Comparison of ENCODE assay signal across 8 cellular contexts in genomic region chr14:35292051-35292769, GRCh38. TPM values are rescaled to one million over a fixed set of nuclear protein-coding genes. Genes with fewer than 3 reads are reported as not detected.
DNase-seq lines count a peak whose midpoint lies in the region; ATAC-seq and TF ChIP-seq lines count a peak whose summit lies in the region.

PSMA6 (plus strand) TSS chr14:35292382; CDS start chr14:35292477, 95 bp downstream.

- H3K4me3 ChIP-seq in HAP-1 (peak within 1 kb of the TSS; percentile 93), MM.1S (ENCODE audit: low read length) (peak within 1 kb of the TSS; percentile 91), fibroblast of the aortic adventitia (ENCODE audit: low read depth, low read length) (peak within 1 kb of the TSS; percentile 98)

- peak; percentile 98 to 99 for DNase-seq in HAP-1 (ENCODE audit: low spot score in 2 of 2)
- DNase-seq in MM.1S = peak; percentile 96
- DNase-seq in SIG-M5 (lab: John Stamatoyannopoulos, UW) = peak; percentile 84
- peak; percentile 83 for DNase-seq in activated gamma-delta T cell (lab: John Stamatoyannopoulos, UW)
- DNase-seq in fibroblast of the aortic adventitia (ENCODE audit: low read depth) = peak; percentile 98
- DNase-seq in nephron progenitor cell = peak; percentile 98
- peak; percentile 98 to 99 for DNase-seq in stimulated activated naive CD8-positive, alpha-beta T cell treated with anti-CD3 and anti-CD28 coated beads, Interleukin-15, amount 100 ng/mL, for 72 hours

- peak within 1 kb of the TSS; percentile 99 for H3K27ac Mint-ChIP-seq in nephron progenitor cell
- H3K27ac Mint-ChIP-seq in stimulated activated naive CD8-positive, alpha-beta T cell treated with anti-CD3 and anti-CD28 coated beads, Interleukin-15, amount 100 ng/mL, for 72 hours = peak within 1 kb of the TSS; percentile 95 to 98

- no peaks in the 10 kb centered on the region for H3K27me3 Mint-ChIP-seq in nephron progenitor cell (ENCODE audit: low read depth, poor library complexity)
- H3K27me3 Mint-ChIP-seq in stimulated activated naive CD8-positive, alpha-beta T cell treated with anti-CD3 and anti-CD28 coated beads, Interleukin-15, amount 100 ng/mL, for 72 hours = no peaks in the 10 kb centered on the region

- H3F3A ChIP-seq in MM.1S (ENCODE audit: insufficient read depth, low read length) = peaks cover 10% of the 10 kb centered on the region

- peaks cover 36% of the 10 kb centered on the region for H3K4me1 Mint-ChIP-seq in nephron progenitor cell
- H3K4me1 Mint-ChIP-seq in stimulated activated naive CD8-positive, alpha-beta T cell treated with anti-CD3 and anti-CD28 coated beads, Interleukin-15, amount 100 ng/mL, for 72 hours = peaks cover 48% of the 10 kb centered on the region

- TF ChIP-seq CTCF in MM.1S (IDR thresholded peaks at IDR 0.05; ENCODE audit: low read length) = no peak
- TF ChIP-seq CTCF in fibroblast of the aortic adventitia (IDR thresholded peaks at IDR 0.05; ENCODE audit: insufficient read depth, low read length) = no peak
- no peak for TF ChIP-seq CTCF in nephron progenitor cell (IDR thresholded peaks at IDR 0.05)

- H3K9me3 ChIP-seq in ES-I3 (ENCODE audit: control insufficient read depth, insufficient read depth, low read length) (no peaks in the 10 kb centered on the region), HAP-1 (no peaks in the 10 kb centered on the region), MM.1S (replicated peaks; ENCODE audit: insufficient read depth, low read length) (no peaks in the 10 kb centered on the region)

- H3K36me3 Mint-ChIP-seq in nephron progenitor cell (ENCODE audit: low read depth) = peaks cover 5% of the 10 kb centered on the region

- no peaks in the 10 kb centered on the region for H4K20me1 ChIP-seq in MM.1S (ENCODE audit: insufficient read depth, low read length)

- peak within 1 kb of the TSS; percentile 69 for H3K4me2 ChIP-seq in MM.1S (ENCODE audit: low read depth, low read length)

- no peaks in the 10 kb centered on the region; the same call in 1 of the 2 replicates for H3K4me1 ChIP-seq in ES-I3 (ENCODE audit: insufficient read depth, low read length)
- H3K4me1 ChIP-seq in HAP-1 = peaks cover 9% of the 10 kb centered on the region
- 0 out of 2 replicates have a peak, but pooled peaks cover 3% of the 10 kb centered on the region for H3K4me1 ChIP-seq in MM.1S (ENCODE audit: low read length)

- H3K36me3 ChIP-seq in ES-I3 (ENCODE audit: insufficient read depth, low read length) = no peaks in the 10 kb centered on the region
- peaks cover 10% of the 10 kb centered on the region; the same call in 1 of the 2 replicates for H3K36me3 ChIP-seq in HAP-1 (replicated peaks)
- H3K36me3 ChIP-seq in MM.1S (replicated peaks; ENCODE audit: insufficient read depth, low read length) = no peaks in the 10 kb centered on the region

- H3K9me2 ChIP-seq in MM.1S (replicated peaks; ENCODE audit: insufficient read depth, low read length) = no peaks in the 10 kb centered on the region

- H2AFZ ChIP-seq in MM.1S (ENCODE audit: low read length) = 0 out of 2 replicates have a peak within 1 kb of the TSS, but pooled peaks have one; percentile 56

- H3K9ac ChIP-seq in ES-I3 (ENCODE audit: low read depth, low read length) (peak within 1 kb of the TSS; percentile 94), MM.1S (ENCODE audit: low read length) (peak within 1 kb of the TSS; percentile 87)

- no peaks in the 10 kb centered on the region for H3K9me3 Mint-ChIP-seq in nephron progenitor cell
- no peaks in the 10 kb centered on the region for H3K9me3 Mint-ChIP-seq in stimulated activated naive CD8-positive, alpha-beta T cell treated with anti-CD3 and anti-CD28 coated beads, Interleukin-15, amount 100 ng/mL, for 72 hours

- ATAC-seq in stimulated activated naive CD8-positive, alpha-beta T cell treated with anti-CD3 and anti-CD28 coated beads, Interleukin-15, amount 100 ng/mL, for 72 hours = peak; percentile 89

- H3K79me2 ChIP-seq in MM.1S (ENCODE audit: low read length) = peaks cover 50% of the 10 kb centered on the region

- H3K27me3 ChIP-seq in HAP-1 (ENCODE audit: low read depth) = no peaks in the 10 kb centered on the region
- H3K27me3 ChIP-seq in MM.1S (replicated peaks; ENCODE audit: insufficient read depth, low read length) = no peaks in the 10 kb centered on the region

- in situ Hi-C loops in HAP-1 (cut with MboI; ENCODE audit: low sequenced_read_pairs) = no loop called here

- H3K27ac ChIP-seq in MM.1S (ENCODE audit: low read length) = peak within 1 kb of the TSS; percentile 89

- peak within 1 kb of the TSS; percentile 98 for H3K4me3 Mint-ChIP-seq in nephron progenitor cell
- peak within 1 kb of the TSS; percentile 95 to 99 for H3K4me3 Mint-ChIP-seq in stimulated activated naive CD8-positive, alpha-beta T cell treated with anti-CD3 and anti-CD28 coated beads, Interleukin-15, amount 100 ng/mL, for 72 hours

RNA-seq across cellular contexts. Expression of gene PSMA6, which starts in this region (rescaled TPM):
- 96.7 and 184 TPM in 2 replicates for total RNA-seq in fibroblast of the aortic adventitia (ENCODE audit: low replicate concordance)

Comparison
In these comparisons a context has a peak if more than half of its experiments do, and no peak if none do; other contexts are left out.
1. Peak in every context shown above with its lines: DNase-seq, ATAC-seq, H3K4me3 ChIP-seq and H3K27ac ChIP-seq.